Comparison of ENCODE assay signal across 8 cellular contexts in the genomic region with DNA sequence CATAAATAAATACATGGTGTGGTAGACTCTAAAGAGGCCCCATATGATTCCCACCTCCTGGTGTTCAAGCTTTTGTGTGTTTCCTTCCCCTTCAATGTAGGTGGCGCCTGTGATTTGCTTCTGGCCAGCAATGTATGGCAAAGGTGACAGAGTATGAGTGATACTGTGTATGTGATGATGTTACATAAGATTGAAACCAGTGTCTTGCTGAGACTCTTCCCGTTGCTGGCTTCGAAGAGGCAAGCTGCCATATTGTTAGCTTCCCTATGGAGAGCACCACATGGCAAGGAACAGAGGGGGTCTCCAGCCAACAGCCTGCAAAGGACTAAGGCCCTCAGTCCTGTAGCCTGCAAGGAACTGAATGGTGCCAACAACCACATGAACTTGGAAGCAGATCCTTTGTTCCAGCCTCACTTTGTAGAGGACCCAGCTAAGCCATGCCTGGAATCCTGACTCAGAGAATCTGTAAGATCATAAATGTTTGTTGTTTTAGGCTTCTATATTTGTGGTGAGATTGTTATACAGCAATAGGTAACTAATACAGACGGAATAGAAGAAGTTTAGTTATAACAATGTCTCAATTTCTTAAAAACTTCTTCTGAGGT. TPM values are rescaled to one million over a fixed set of nuclear protein-coding genes. Genes with fewer than 3 reads are reported as not detected.
DNase-seq lines count a peak whose midpoint lies in the region; ATAC-seq and TF ChIP-seq lines count a peak whose summit lies in the region.

No MANE protein-coding gene starts in this region.

- no peaks in the 10 kb centered on the region; the same call in none of the 3 replicates for H3K9me3 Mint-ChIP-seq in GM23338
- peaks cover 4% of the 10 kb centered on the region for H3K9me3 Mint-ChIP-seq in T-helper 1 cell treated with Interleukin-12 subunit alpha and Interleukin-12 subunit beta and Interleukin-4 antibody, amounts not matched to agents 30 μg/mL and 1 μg/mL, for 36 hours

- peaks cover 5% of the 10 kb centered on the region for H3K36me3 Mint-ChIP-seq in GM23338 (ENCODE audit: low read depth)
- peaks cover 21% of the 10 kb centered on the region for H3K36me3 Mint-ChIP-seq in T-helper 1 cell treated with Interleukin-12 subunit alpha and Interleukin-12 subunit beta and Interleukin-4 antibody, amounts not matched to agents 30 μg/mL and 1 μg/mL, for 36 hours (ENCODE audit: low read depth)

- H3K4me1 ChIP-seq in DND-41 (ENCODE audit: insufficient read depth, low read length) (peaks cover 59% of the 10 kb centered on the region), GM23338 (ENCODE audit: insufficient read depth) (peaks cover 35% of the 10 kb centered on the region), iPS-20b (ENCODE audit: insufficient read depth, low read length) (peaks cover 33% of the 10 kb centered on the region)
- peaks cover 13% of the 10 kb centered on the region for H3K4me1 ChIP-seq in effector memory CD4-positive, alpha-beta T cell (ENCODE audit: control insufficient read depth, insufficient read depth, low read length, poor library complexity, severe bottlenecking)

- H3K27ac ChIP-seq in DND-41 (ENCODE audit: low read length) = peak overlapping the region; percentile 9; the same call in 1 of the 2 replicates
- H3K27ac ChIP-seq in GM23338 (ENCODE audit: low read depth) = no peak overlapping the region
- no peak overlapping the region for H3K27ac ChIP-seq in iPS-20b (ENCODE audit: low read length)
- H3K27ac ChIP-seq in effector memory CD4-positive, alpha-beta T cell (ENCODE audit: insufficient read depth, low read length, poor library complexity, severe bottlenecking) = no peak overlapping the region

- H2AFZ ChIP-seq in DND-41 (ENCODE audit: low read depth, low read length) (no peak overlapping the region), GM23338 (no peak overlapping the region)

- peak overlapping the region; percentile 87 for H3K4me3 Mint-ChIP-seq in GM23338
- H3K4me3 Mint-ChIP-seq in T-helper 1 cell treated with Interleukin-12 subunit alpha and Interleukin-12 subunit beta and Interleukin-4 antibody, amounts not matched to agents 30 μg/mL and 1 μg/mL, for 36 hours = peak overlapping the region; percentile 96

- peak overlapping the region; percentile 91; the same call in 1 of the 2 replicates for H3K9ac ChIP-seq in DND-41 (ENCODE audit: low read depth, low read length)
- H3K9ac ChIP-seq in iPS-20b (ENCODE audit: low read depth, low read length) = peak overlapping the region; percentile 74; the same call in 1 of the 2 replicates

- ATAC-seq in DND-41 (ENCODE audit: insufficient read depth, low read depth) (no peak), GM23338 (peak; percentile 17)

- no peaks in the 10 kb centered on the region for H3K9me3 ChIP-seq in DND-41 (ENCODE audit: insufficient read depth, low read length, severe bottlenecking)
- H3K9me3 ChIP-seq in iPS-20b (ENCODE audit: insufficient read depth, low read depth, low read length) = no peaks in the 10 kb centered on the region
- no peaks in the 10 kb centered on the region for H3K9me3 ChIP-seq in effector memory CD4-positive, alpha-beta T cell (ENCODE audit: control insufficient read depth, low read length)

- peak overlapping the region in 1 of 2 experiments; percentile 67; a peak in 1 of 4 replicates for H3K4me3 ChIP-seq in DND-41 (ENCODE audit: low read depth in 1 of 2, low read length in 2 of 2)
- peak overlapping the region; percentile 82 for H3K4me3 ChIP-seq in GM23338
- H3K4me3 ChIP-seq in iPS-20b (ENCODE audit: low read length) = peak overlapping the region; percentile 70
- no peak overlapping the region for H3K4me3 ChIP-seq in effector memory CD4-positive, alpha-beta T cell (ENCODE audit: insufficient read depth, low read depth, low read length, poor library complexity, severe bottlenecking)

- DNase-seq in DND-41 (peak; percentile 20), GM23338 (ENCODE audit: low spot score) (no peak), NCI-H1092 (lab: John Stamatoyannopoulos, UW) (no peak), activated gamma-delta T cell (lab: John Stamatoyannopoulos, UW) (no peak), cortex of kidney (lab: John Stamatoyannopoulos, UW) (no peak)
- no peak for DNase-seq in effector memory CD4-positive, alpha-beta T cell

- H3F3A ChIP-seq in GM23338 (replicated peaks; ENCODE audit: low read depth) = no peaks in the 10 kb centered on the region

- H3K27me3 ChIP-seq in DND-41 (ENCODE audit: insufficient read depth, low read length, poor library complexity) (no peaks in the 10 kb centered on the region), GM23338 (ENCODE audit: insufficient read depth) (no peaks in the 10 kb centered on the region), iPS-20b (ENCODE audit: insufficient read depth, low read length) (no peaks in the 10 kb centered on the region)
- no peaks in the 10 kb centered on the region for H3K27me3 ChIP-seq in effector memory CD4-positive, alpha-beta T cell (replicated peaks; ENCODE audit: control insufficient read depth, insufficient read depth, low read length, poor library complexity, severe bottlenecking)

- H3K79me2 ChIP-seq in DND-41 (ENCODE audit: insufficient read depth, low read length) (peaks cover 76% of the 10 kb centered on the region), GM23338 (replicated peaks; ENCODE audit: insufficient read depth) (peaks cover 35% of the 10 kb centered on the region)

- peaks cover 15% of the 10 kb centered on the region for H3K27me3 Mint-ChIP-seq in GM23338 (ENCODE audit: insufficient read depth, low read depth, poor library complexity)
- no peaks in the 10 kb centered on the region for H3K27me3 Mint-ChIP-seq in T-helper 1 cell treated with Interleukin-12 subunit alpha and Interleukin-12 subunit beta and Interleukin-4 antibody, amounts not matched to agents 30 μg/mL and 1 μg/mL, for 36 hours (ENCODE audit: low read depth)

- peak overlapping the region; percentile 28; the same call in 1 of the 2 replicates for H3K27ac Mint-ChIP-seq in GM23338
- peak overlapping the region; percentile 98 for H3K27ac Mint-ChIP-seq in T-helper 1 cell treated with Interleukin-12 subunit alpha and Interleukin-12 subunit beta and Interleukin-4 antibody, amounts not matched to agents 30 μg/mL and 1 μg/mL, for 36 hours

- H3K4me2 ChIP-seq in DND-41 (ENCODE audit: insufficient read depth, low read length) (peak overlapping the region; percentile 69), GM23338 (peak overlapping the region; percentile 90)

- H3K36me3 ChIP-seq in DND-41 (ENCODE audit: insufficient read depth, low read length) (peaks cover 24% of the 10 kb centered on the region), GM23338 (ENCODE audit: insufficient read depth) (no peaks in the 10 kb centered on the region), iPS-20b (ENCODE audit: insufficient read depth, low read depth, low read length) (peaks cover 8% of the 10 kb centered on the region; the same call in 1 of the 2 replicates)
- no peaks in the 10 kb centered on the region for H3K36me3 ChIP-seq in effector memory CD4-positive, alpha-beta T cell (ENCODE audit: control insufficient read depth, insufficient read depth, low read length)

- TF ChIP-seq CTCF in DND-41 (IDR thresholded peaks at IDR 0.05; ENCODE audit: borderline replicate concordance, extremely low read depth, low read length, poor library complexity, severe bottlenecking) (peak; percentile 41), GM23338 (conservative IDR thresholded peaks at IDR 0.05; ENCODE audit: low read depth in 2 of 2) (peak in 1 of 2 experiments; percentile 52; a peak in 2 of 4 replicates)

- H3K9me2 ChIP-seq in GM23338 (ENCODE audit: insufficient read depth) = no peaks in the 10 kb centered on the region

- H4K20me1 ChIP-seq in DND-41 (ENCODE audit: insufficient read depth, low read length) (peaks cover 26% of the 10 kb centered on the region), GM23338 (replicated peaks; ENCODE audit: insufficient read depth) (0 out of 2 replicates have a peak, but pooled peaks cover 5% of the 10 kb centered on the region)

- H3K4me1 Mint-ChIP-seq in GM23338 = peaks cover 45% of the 10 kb centered on the region
- H3K4me1 Mint-ChIP-seq in T-helper 1 cell treated with Interleukin-12 subunit alpha and Interleukin-12 subunit beta and Interleukin-4 antibody, amounts not matched to agents 30 μg/mL and 1 μg/mL, for 36 hours (ENCODE audit: low read depth) = peaks cover 42% of the 10 kb centered on the region

TF ChIP-seq in GM23338, 12 proteins besides CTCF, POLR2A, EP300 and RAD21 (continues in another document):
- TF ChIP-seq, protein P1, sequence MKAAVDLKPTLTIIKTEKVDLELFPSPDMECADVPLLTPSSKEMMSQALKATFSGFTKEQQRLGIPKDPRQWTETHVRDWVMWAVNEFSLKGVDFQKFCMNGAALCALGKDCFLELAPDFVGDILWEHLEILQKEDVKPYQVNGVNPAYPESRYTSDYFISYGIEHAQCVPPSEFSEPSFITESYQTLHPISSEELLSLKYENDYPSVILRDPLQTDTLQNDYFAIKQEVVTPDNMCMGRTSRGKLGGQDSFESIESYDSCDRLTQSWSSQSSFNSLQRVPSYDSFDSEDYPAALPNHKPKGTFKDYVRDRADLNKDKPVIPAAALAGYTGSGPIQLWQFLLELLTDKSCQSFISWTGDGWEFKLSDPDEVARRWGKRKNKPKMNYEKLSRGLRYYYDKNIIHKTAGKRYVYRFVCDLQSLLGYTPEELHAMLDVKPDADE (IDR thresholded peaks at IDR 0.05) = no peak
- TF ChIP-seq CREB1 (CRISPR knock-in tag; IDR thresholded peaks at IDR 0.05; ENCODE audit: low read depth) = no peak
- TF ChIP-seq ZNF114 (CRISPR knock-in tag; IDR thresholded peaks at IDR 0.05) = no peak
- TF ChIP-seq NANOG (IDR thresholded peaks at IDR 0.05; ENCODE audit: borderline replicate concordance) = no peak
- TF ChIP-seq POLR2AphosphoS5 (IDR thresholded peaks at IDR 0.05; ENCODE audit: low read depth) = no peak

RNA-seq across cellular contexts. Expression of a gene that starts 1.7 kb away (rescaled TPM):
- 103 and 123 TPM in 2 replicates for total RNA-seq in GM23338 (2014; rRNA removed; shearing (Covaris generic))
- 41.9 and 42.5 TPM in 2 replicates for polyA plus RNA-seq in GM23338 (2016; fragmentation: Nextera tagmentation; extraction: Ambion mirVana)
